Comparison of ENCODE assay signal across 11 cellular contexts in genomic region chr18:7945882-7946281, GRCh38.
DNase-seq lines count a peak whose midpoint lies in the region; ATAC-seq, FAIRE-seq and TF ChIP-seq lines count a peak whose summit lies in the region.
"Had no signal": no experiment of that assay in that cellular context is flagged by ENCODE, and none has a peak within 500 bp of the region (broad histone marks: within the 10 kb centered on the region; RNA-seq: fewer than 3 reads in every experiment).

No MANE protein-coding gene starts in this region.

- CTCF ChIA-PET in MCF 10A (lab: Yijun Ruan, JAX): interaction anchor here (0.6 kb wide), 1 partner anchor 443 kb away, joined by 3 read pairs; no protein-coding TSS in a partner anchor

- peaks cover 9% of the 10 kb centered on the region for H3K36me3 Mint-ChIP-seq in MCF 10A (ENCODE audit: insufficient read depth, unreplicated experiment)
- H3K36me3 Mint-ChIP-seq: stimulated activated memory B cell treated with anti-CD40 and anti-IgM and Interleukin-4, amounts not matched to agents 10 μg/mL and 1 μg/mL and 100 μg/mL, for 72 hours had no signal

- H3K27ac Mint-ChIP-seq in MCF 10A (ENCODE audit: low read depth, unreplicated experiment): peak overlapping the region; percentile 82
- H3K27ac Mint-ChIP-seq: activated B cell treated with CpG ODN at 0.5 μM for 24 hours; B cell; stimulated activated memory B cell treated with anti-CD40 and anti-IgM and Interleukin-4, amounts not matched to agents 10 μg/mL and 1 μg/mL and 100 μg/mL, for 72 hours had no signal

- H3K9me3 Mint-ChIP-seq in MCF 10A (ENCODE audit: unreplicated experiment): no peaks in the 10 kb centered on the region

- BruUV-seq in MCF 10A (replicated peaks; lab: Mats Ljungman, UMichigan): no TSS peak

- intact Hi-C loops in MCF 10A (cut with micrococcal nuclease) (loop anchor here (2.0 to 10.0 kb wide), 4 partner anchors 23 to 529 kb away; partner anchors contain the start of gene PTPRM), breast epithelium (cut with DNase I; ENCODE audit: low total_unique reads) (no loop called here), kidney (cut with DNase I) (no loop called here)

- H3K27me3 ChIP-seq in breast epithelium: no peaks in the 10 kb centered on the region

- no peak for ATAC-seq in HG02885 (IDR thresholded peaks at IDR 0.05; ENCODE audit: poor library complexity, unreplicated experiment)
- ATAC-seq: stimulated activated memory B cell treated with anti-CD40 and anti-IgM and Interleukin-4, amounts not matched to agents 10 μg/mL and 1 μg/mL and 100 μg/mL, for 72 hours had no signal

- in situ Hi-C loops in astrocyte of the cerebellum (cut with HindIII; ENCODE audit: low sequenced_read_pairs): no loop called here

- H3K4me1 Mint-ChIP-seq in MCF 10A (ENCODE audit: insufficient read depth, unreplicated experiment): peaks cover 62% of the 10 kb centered on the region
- H3K4me1 Mint-ChIP-seq: activated B cell treated with CpG ODN at 0.5 μM for 24 hours; B cell; stimulated activated memory B cell treated with anti-CD40 and anti-IgM and Interleukin-4, amounts not matched to agents 10 μg/mL and 1 μg/mL and 100 μg/mL, for 72 hours had no signal

- POLR2A ChIA-PET in MCF 10A (lab: Yijun Ruan, JAX): interaction anchor here (0.6 to 2.5 kb wide), 8 partner anchors 14 to 383 kb away, joined by 3 to 15 read pairs (median 4); no protein-coding TSS in a partner anchor

- no peak overlapping the region for H3K27ac ChIP-seq in breast epithelium
- H3K27ac ChIP-seq in kidney (ENCODE audit: low read depth in 2 of 2, low read length in 2 of 2): peak overlapping the region; percentile 32 to 64

- TF ChIP-seq POLR2A in breast epithelium (IDR thresholded peaks at IDR 0.05): no peak

- H3K9me3 ChIP-seq in breast epithelium (no peaks in the 10 kb centered on the region), kidney (ENCODE audit: control insufficient read depth in 1 of 2, low read length in 2 of 2) (no peaks in the 10 kb centered on the region)

- H3K27me3 Mint-ChIP-seq in MCF 10A (ENCODE audit: insufficient read depth, unreplicated experiment): no peaks in the 10 kb centered on the region
- H3K27me3 Mint-ChIP-seq: activated B cell treated with CpG ODN at 0.5 μM for 24 hours; B cell; stimulated activated memory B cell treated with anti-CD40 and anti-IgM and Interleukin-4, amounts not matched to agents 10 μg/mL and 1 μg/mL and 100 μg/mL, for 72 hours had no signal

- H3K9ac ChIP-seq in kidney (ENCODE audit: low read length in 2 of 2): no peak overlapping the region

- H3K4me3 ChIP-seq in breast epithelium (no peak overlapping the region), astrocyte of the cerebellum (ENCODE audit: low read depth, low read length) (no peak overlapping the region), kidney (ENCODE audit: low read length in 2 of 2) (peak overlapping the region in 1 of 2 donors; percentile 14)

- H3K4me3 Mint-ChIP-seq in MCF 10A (ENCODE audit: unreplicated experiment): peak overlapping the region; percentile 66
- H3K4me3 Mint-ChIP-seq: activated B cell treated with CpG ODN at 0.5 μM for 24 hours; B cell; stimulated activated memory B cell treated with anti-CD40 and anti-IgM and Interleukin-4, amounts not matched to agents 10 μg/mL and 1 μg/mL and 100 μg/mL, for 72 hours had no signal

- no peaks in the 10 kb centered on the region for H3K4me1 ChIP-seq in breast epithelium
- peaks cover 6 to 12% of the 10 kb centered on the region in 2 donors for H3K4me1 ChIP-seq in kidney (ENCODE audit: control insufficient read depth in 1 of 2, insufficient read depth in 1 of 2, low read depth in 1 of 2, low read length in 2 of 2)

- H3K36me3 ChIP-seq in breast epithelium: no peaks in the 10 kb centered on the region
- H3K36me3 ChIP-seq in kidney (ENCODE audit: control insufficient read depth in 1 of 2, insufficient read depth in 2 of 2, low read length in 2 of 2): no peaks in the 10 kb centered on the region

- peak; percentile 39 for FAIRE-seq in kidney (lab: Jason Lieb, UNC)
- peak; percentile 73 for FAIRE-seq in urothelium cell line (lab: Jason Lieb, UNC)

- TF ChIP-seq CTCF in MCF 10A (IDR thresholded peaks at IDR 0.05; ENCODE audit: unreplicated experiment) (no peak), breast epithelium (IDR thresholded peaks at IDR 0.05) (no peak), astrocyte of the cerebellum (IDR thresholded peaks at IDR 0.05; ENCODE audit: low read depth, low read length, missing control alignments) (no peak), kidney (IDR thresholded peaks at IDR 0.05; ENCODE audit: borderline replicate concordance, extremely low read depth, insufficient read depth) (no peak)

- DNase-seq in MCF 10A (ENCODE audit: unreplicated experiment) (peak; percentile 82), breast epithelium (ENCODE audit: low spot score in 2 of 2) (no peak), astrocyte of the cerebellum (ENCODE audit: low read depth) (peak; percentile 54), kidney (no peak), urothelium cell line (ENCODE audit: low spot score) (peak; percentile 86)
- no peak for DNase-seq in NK-92 treated with Interleukin-12 subunit alpha and Interleukin-12 subunit beta, amount 100 ng/mL, for 24 hours (lab: John Stamatoyannopoulos, UW)
- no peak for DNase-seq in activated CD4-positive, alpha-beta T cell treated with anti-CD3 and anti-CD28 coated beads, Interleukin-2, amount 50 U/mL, for 4 hours
- DNase-seq: activated B cell treated with CpG ODN at 0.5 μM for 24 hours had no signal

Comparison
In these comparisons a context has a peak if more than half of its experiments do, and no peak if none do; other contexts are left out.
1. DNase-seq: peak in MCF 10A (single experiment), astrocyte of the cerebellum (single experiment) and urothelium cell line (single experiment); none in breast epithelium (0 of 2), kidney (single experiment), NK-92 treated with Interleukin-12 subunit alpha and Interleukin-12 subunit beta, amount 100 ng/mL, for 24 hours (single experiment) and activated CD4-positive, alpha-beta T cell treated with anti-CD3 and anti-CD28 coated beads, Interleukin-2, amount 50 U/mL, for 4 hours (0 of 2).
2. H3K27ac ChIP-seq: peak in kidney (2 of 2); none in breast epithelium (0 of 2).